In the genomic region with DNA sequence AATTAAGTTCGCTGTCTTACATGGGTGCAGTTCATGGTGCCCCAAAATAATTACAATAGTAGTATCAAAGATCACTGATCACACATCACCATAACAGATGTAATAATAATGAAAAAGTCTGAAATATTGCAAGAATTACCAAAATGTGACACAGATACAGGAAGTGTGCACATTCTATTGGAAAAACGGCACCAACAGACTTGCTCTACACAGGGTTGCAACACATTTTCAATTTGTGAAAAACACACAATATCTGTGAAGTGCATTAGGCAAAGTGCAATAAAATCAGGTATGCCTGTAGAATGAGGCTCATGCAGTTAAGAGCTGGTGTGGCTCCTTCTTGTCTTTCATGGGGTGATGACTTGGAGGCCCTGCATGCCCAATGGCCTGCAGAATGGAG, we compare ENCODE assay signal across 29 cellular contexts.
DNase-seq lines count a peak whose midpoint lies in the region; ATAC-seq, FAIRE-seq and TF ChIP-seq lines count a peak whose summit lies in the region.
"Had no signal": no experiment of that assay in that cellular context is flagged by ENCODE, and none has a peak within 500 bp of the region (broad histone marks: within the 10 kb centered on the region; RNA-seq: fewer than 3 reads in every experiment).

No MANE protein-coding gene starts in this region.

- peak overlapping the region; percentile 94 for H3K27ac Mint-ChIP-seq in T-helper 17 cell
- H3K27ac Mint-ChIP-seq: activated T-cell treated with anti-CD3 and anti-CD28 coated beads, Interleukin-2, amount 50 U/mL, for 72 hours; HFFc6; nephron progenitor cell had no signal

- no peak overlapping the region for H3K4me3 Mint-ChIP-seq in T-helper 17 cell
- H3K4me3 Mint-ChIP-seq: activated CD4-positive, alpha-beta T cell treated with anti-CD3 and anti-CD28 coated beads, Interleukin-2, amount 10 ng/mL, durations not matched to agents 7 days and 5 days; activated CD8-positive, alpha-beta memory T cell treated with anti-CD3 and anti-CD28 coated beads, Interleukin-2, amount 10 ng/mL, durations not matched to agents 7 days and 5 days; HFFc6; nephron progenitor cell had no signal

- DNase-seq in CD1c-positive myeloid dendritic cell (ENCODE audit: extremely low spot score) (peak; percentile 39), GF-D8 (lab: John Stamatoyannopoulos, UW) (peak; percentile 9), T-helper 17 cell (no peak), small intestine (no peak), HuH-7 (ENCODE audit: low spot score) (no peak)
- no peak for DNase-seq in activated CD4-positive, CD25-positive, alpha-beta regulatory T cell treated with anti-CD3 and anti-CD28 coated beads, Interleukin-2, amount 50 U/mL, for 72 hours
- DNase-seq: activated naive CD4-positive, alpha-beta T cell treated with Interleukin-2 at 50 U/mL for 16 hours; DMS153; effector CD4-positive, alpha-beta T cell; GOT3; HFFc6; islet precursor cell; NCI-H1105; NCI-H2029; NCI-H345; nephron progenitor cell; OCI-M1; ovary; T-helper 9 cell; trophoblast cell had no signal

- H3K4me3 ChIP-seq in neutrophil (ENCODE audit: low read depth in 1 of 2, low read length in 1 of 2) (peak overlapping the region; percentile 5 to 33), small intestine (ENCODE audit: low read depth in 1 of 2, low read length in 2 of 2) (no peak overlapping the region)
- H3K4me3 ChIP-seq: ovary, skin epidermis had no signal

- H3K4me1 ChIP-seq in neutrophil (ENCODE audit: control insufficient read depth in 1 of 2, insufficient read depth in 1 of 2, low read depth in 1 of 2, low read length in 1 of 2) (peaks cover 94 to 98% of the 10 kb centered on the region in 2 experiments), small intestine (ENCODE audit: control insufficient read depth in 2 of 2, insufficient read depth in 1 of 2, low read depth in 1 of 2, low read length in 1 of 2) (peaks cover under 1 to 3% of the 10 kb centered on the region in 2 donors)

- 85 to 95% (median 93%) methylated on average over 2 of the region's 2 CpGs for WGBS in small intestine, 3 donors

- FAIRE-seq in small intestine (lab: Jason Lieb, UNC): no peak
- FAIRE-seq: HepG2 had no signal

- H3K9me3 ChIP-seq in T-helper 17 cell (ENCODE audit: control insufficient read depth, low read length, poor library complexity, severe bottlenecking) (no peaks in the 10 kb centered on the region), neutrophil (no peaks in the 10 kb centered on the region), small intestine (ENCODE audit: control insufficient read depth, low read depth) (no peaks in the 10 kb centered on the region)
- H3K9me3 ChIP-seq: ovary had no signal

- no peaks in the 10 kb centered on the region for H3K27me3 Mint-ChIP-seq in T-helper 17 cell

- H3K27ac ChIP-seq in neutrophil (peak overlapping the region; percentile 96), small intestine (ENCODE audit: low read depth in 1 of 2, low read length in 1 of 2) (peak overlapping the region in 1 of 2 donors; percentile 19)
- H3K27ac ChIP-seq: epithelial cell of prostate, ovary had no signal

- no peak for ATAC-seq in T-helper 17 cell
- ATAC-seq: HepG2, SK-N-SH treated with all-trans-retinoic acid at 6 μM for 48 hours had no signal

- no peaks in the 10 kb centered on the region for H3K27me3 ChIP-seq in neutrophil
- H3K27me3 ChIP-seq in small intestine (ENCODE audit: control insufficient read depth in 2 of 2, insufficient read depth in 2 of 2, low read length in 2 of 2): no peaks in the 10 kb centered on the region
- H3K27me3 ChIP-seq: ovary had no signal

- H3K36me3 ChIP-seq in neutrophil (no peaks in the 10 kb centered on the region), small intestine (ENCODE audit: control insufficient read depth in 2 of 2, insufficient read depth in 2 of 2, low read length in 2 of 2) (no peaks in the 10 kb centered on the region)
- H3K36me3 ChIP-seq: ovary had no signal

- TF ChIP-seq CTCF in neutrophil (IDR thresholded peaks at IDR 0.05): no peak

- no peaks in the 10 kb centered on the region for H3K36me3 Mint-ChIP-seq in T-helper 17 cell (ENCODE audit: low read depth)
- H3K36me3 Mint-ChIP-seq: brain had no signal

- peaks cover 64% of the 10 kb centered on the region for H3K4me1 Mint-ChIP-seq in T-helper 17 cell

Comparison
In these comparisons a context has a peak if more than half of its experiments do, and no peak if none do; other contexts are left out.
1. DNase-seq: peak in CD1c-positive myeloid dendritic cell (single experiment) and GF-D8 (single experiment); none in T-helper 17 cell (0 of 3), small intestine (single experiment), HuH-7 (single experiment) and activated CD4-positive, CD25-positive, alpha-beta regulatory T cell treated with anti-CD3 and anti-CD28 coated beads, Interleukin-2, amount 50 U/mL, for 72 hours (single experiment).
2. H3K4me3 ChIP-seq: peak in neutrophil (2 of 2); none in small intestine (0 of 2).